9 cellular contexts compared by ENCODE assay signal in genomic region chr11:45181595-45182550, GRCh38. TPM values are rescaled to one million over a fixed set of nuclear protein-coding genes. Genes with fewer than 3 reads are reported as not detected.
DNase-seq lines count a peak whose midpoint lies in the region; ATAC-seq and TF ChIP-seq lines count a peak whose summit lies in the region.
"Had no signal": no experiment of that assay in that cellular context is flagged by ENCODE, and none has a peak within 500 bp of the region (broad histone marks: within the 10 kb centered on the region; RNA-seq: fewer than 3 reads in every experiment).

No MANE protein-coding gene starts in this region.

- no peaks in the 10 kb centered on the region for H3K9me3 ChIP-seq in lung (ENCODE audit: control insufficient read depth in 2 of 2, insufficient read depth in 1 of 2, low read length in 1 of 2)
- H3K9me3 ChIP-seq in stomach, result no peaks in the 10 kb centered on the region

- no peak for TF ChIP-seq EP300 in stomach (IDR thresholded peaks at IDR 0.05)

- TF ChIP-seq CTCF in NB4 (IDR thresholded peaks at IDR 0.05; ENCODE audit: low read depth, low read length) (no peak), dorsolateral prefrontal cortex (IDR thresholded peaks at IDR 0.05 in 54 of 56, conservative IDR thresholded peaks at IDR 0.05 in 2 of 56; ENCODE audit: low read depth in 1 of 56, partially characterized antibody in 56 of 56) (no peak), lung (IDR thresholded peaks at IDR 0.05; ENCODE audit: control extremely low read depth, extremely low read depth) (no peak), stomach (IDR thresholded peaks at IDR 0.05) (no peak)

- H3K27me3 ChIP-seq in dorsolateral prefrontal cortex (no peaks in the 10 kb centered on the region), lung (ENCODE audit: control insufficient read depth, insufficient read depth) (no peaks in the 10 kb centered on the region), stomach (peaks cover 0 to 3% (median 0%) of the 10 kb centered on the region in 3 donors)

- DNase-seq in NB4 (ENCODE audit: low read depth) (no peak), dorsolateral prefrontal cortex (no peak), lung (ENCODE audit: low spot score) (no peak), stomach (no peak), NOMO-1 (lab: John Stamatoyannopoulos, UW; ENCODE audit: unreplicated experiment in 2 of 2) (no peak), NCI-H1417 treated with DMSO at 0.1 percent for 48 hours (lab: John Stamatoyannopoulos, UW) (no peak)

- H3K4me1 ChIP-seq in lung (ENCODE audit: control insufficient read depth in 2 of 2, insufficient read depth in 2 of 2, low read length in 2 of 2) (peaks cover 0 to 12% of the 10 kb centered on the region in 2 donors), stomach (peaks cover 21 to 61% (median 38%) of the 10 kb centered on the region in 4 donors)

- peak overlapping the region; percentile 32 for H3K4me3 ChIP-seq in NB4 (ENCODE audit: low read depth, low read length)
- H3K4me3 ChIP-seq in dorsolateral prefrontal cortex, result peak overlapping the region in 43 of 59 donors; percentile 39 to 78 (median 65)
- no peak overlapping the region for H3K4me3 ChIP-seq in lung
- peak overlapping the region; percentile 61 to 70 (median 64) for H3K4me3 ChIP-seq in stomach

- intact Hi-C loops in dorsolateral prefrontal cortex (cut with DNase I), result loop anchor here (5.0 kb wide), 1 partner anchor 35 kb away; the partner anchor contains the start of gene PRDM11 (in 2 of the 2)
- intact Hi-C loops in stomach (cut with DNase I; ENCODE audit: low total_unique reads), result no loop called here

- peaks cover 2 to 14% of the 10 kb centered on the region in 2 donors for H3K36me3 ChIP-seq in lung (ENCODE audit: control insufficient read depth in 2 of 2, insufficient read depth in 2 of 2, low read length in 2 of 2)
- peaks cover 6 to 45% (median 41%) of the 10 kb centered on the region in 4 donors for H3K36me3 ChIP-seq in stomach

- 77 to 83% methylated on average over 24 of the region's 24 CpGs for WGBS in lung, 2 donors
- 74 to 88% (median 81%) methylated on average over 22 to 24 of the region's 24 CpGs for WGBS in stomach, 5 donors

- H3K27ac ChIP-seq in dorsolateral prefrontal cortex (peak overlapping the region in 52 of 59 donors; percentile 41 to 92 (median 82)), lung (ENCODE audit: low read depth in 1 of 2, low read length in 1 of 2) (peak overlapping the region; percentile 91 to 95), stomach (peak overlapping the region; percentile 72 to 93 (median 88))
- H3K27ac ChIP-seq: KMS-11 had no signal

- ATAC-seq in lung (ENCODE audit: insufficient read depth, low FRiP score), result no peak
- ATAC-seq in HG03460 (IDR thresholded peaks at IDR 0.05; ENCODE audit: unreplicated experiment), result no peak
- no peak for ATAC-seq in HG02763 (IDR thresholded peaks at IDR 0.05; ENCODE audit: unreplicated experiment)

- no peak for TF ChIP-seq POLR2A in NB4 (IDR thresholded peaks at IDR 0.05; ENCODE audit: extremely low read depth, insufficient read length)
- TF ChIP-seq POLR2A in stomach (IDR thresholded peaks at IDR 0.05), result no peak

RNA-seq across cellular contexts. Expression of gene PRDM11, which starts 35.4 kb away (rescaled TPM):
- 10 to 100 TPM; 18.8 to 43.2 (median 30.9) TPM for total RNA-seq in dorsolateral prefrontal cortex
- total RNA-seq in lung, result 10 to 100 TPM; 22.5 to 35.1 TPM
- 1 to 10 TPM; 3.7 to 5.7 TPM for polyA plus RNA-seq in lung
- 100 to 1,000 TPM in 1 of 5 donors, 10 to 100 TPM in 3, 1 to 10 TPM in 1; 4.5 to 139 (median 14.2) TPM for total RNA-seq in stomach
- 1 to 10 TPM; 1.2 to 3.5 (median 2.6) TPM for polyA plus RNA-seq in stomach
